Comparison of ENCODE assay signal across 7 cellular contexts in genomic region chr3:18494251-18494650, GRCh38.
"Had no signal": no experiment of that assay in that cellular context is flagged by ENCODE, and none has a peak within 500 bp of the region (broad histone marks: within the 10 kb centered on the region; RNA-seq: fewer than 3 reads in every experiment).

No MANE protein-coding gene starts in this region.

- ATAC-seq: HCT116 had no signal

- H2AFZ ChIP-seq: GM23248 had no signal

- H3K9ac ChIP-seq: GM23248 had no signal

- H3K27ac Mint-ChIP-seq: HFFc6 had no signal

- H3K4me3 Mint-ChIP-seq: HFFc6 had no signal

- H3K27ac ChIP-seq: GM23248 had no signal

- DNase-seq: GM23248, GOT3, H7, HCEC 1CT, HFFc6 had no signal

- H3K36me3 ChIP-seq: HAP-1 had no signal

- H3K4me1 ChIP-seq: HAP-1 had no signal

- H3K9me3 ChIP-seq: HAP-1 had no signal

- H3K4me3 ChIP-seq: GM23248, HAP-1 had no signal
